8 cellular contexts compared by ENCODE assay signal in genomic region chr9:127049044-127049443, GRCh38.
DNase-seq lines count a peak whose midpoint lies in the region; ATAC-seq and TF ChIP-seq lines count a peak whose summit lies in the region.

No MANE protein-coding gene starts in this region.

- peak overlapping the region; percentile 22; the same call in 1 of the 2 replicates for H3K27ac ChIP-seq in RWPE1

- POLR2A ChIA-PET in RWPE1 (lab: Yijun Ruan, JAX; ENCODE audit: low non-redundant PET), result no interaction called here

- CTCF ChIA-PET in RWPE1 (lab: Yijun Ruan, JAX), result interaction anchor here (0.6 to 0.9 kb wide), 6 partner anchors 16 to 759 kb away, joined by 3 to 4 read pairs (median 3); no protein-coding TSS in a partner anchor

- TF ChIP-seq CTCF in RWPE1 (conservative IDR thresholded peaks at IDR 0.05; ENCODE audit: low read depth) (no peak; the same call in 1 of the 2 replicates), omental fat pad (IDR thresholded peaks at IDR 0.05) (no peak)

- ATAC-seq in GM21390 (IDR thresholded peaks at IDR 0.05; ENCODE audit: unreplicated experiment) (peak; percentile 46), omental fat pad (ENCODE audit: low FRiP score) (peak; percentile 74), HG02588 (IDR thresholded peaks at IDR 0.05; ENCODE audit: unreplicated experiment) (no peak)

- peak; percentile 65 to 68 for DNase-seq in AML-193 (lab: John Stamatoyannopoulos, UW)
- DNase-seq in RWPE1 (ENCODE audit: low spot score), result peak; percentile 89
- DNase-seq in dermis microvascular lymphatic vessel endothelial cell (ENCODE audit: low read depth in 2 of 2), result peak; percentile 99
- DNase-seq in omental fat pad (ENCODE audit: low spot score), result no peak
- no peak for DNase-seq in activated CD4-positive, CD25-positive, alpha-beta regulatory T cell (lab: John Stamatoyannopoulos, UW)
- no peak for DNase-seq in DMS79 treated with DMSO at 0.1 percent for 48 hours (lab: John Stamatoyannopoulos, UW)

Comparison
In these comparisons a context has a peak if more than half of its experiments do, and no peak if none do; other contexts are left out.
1. DNase-seq: peak in AML-193 (2 of 2), RWPE1 (single experiment) and dermis microvascular lymphatic vessel endothelial cell (2 of 2); none in omental fat pad (single experiment), activated CD4-positive, CD25-positive, alpha-beta regulatory T cell (0 of 4) and DMS79 treated with DMSO at 0.1 percent for 48 hours (single experiment).